7 cellular contexts compared by ENCODE assay signal in the genomic region with DNA sequence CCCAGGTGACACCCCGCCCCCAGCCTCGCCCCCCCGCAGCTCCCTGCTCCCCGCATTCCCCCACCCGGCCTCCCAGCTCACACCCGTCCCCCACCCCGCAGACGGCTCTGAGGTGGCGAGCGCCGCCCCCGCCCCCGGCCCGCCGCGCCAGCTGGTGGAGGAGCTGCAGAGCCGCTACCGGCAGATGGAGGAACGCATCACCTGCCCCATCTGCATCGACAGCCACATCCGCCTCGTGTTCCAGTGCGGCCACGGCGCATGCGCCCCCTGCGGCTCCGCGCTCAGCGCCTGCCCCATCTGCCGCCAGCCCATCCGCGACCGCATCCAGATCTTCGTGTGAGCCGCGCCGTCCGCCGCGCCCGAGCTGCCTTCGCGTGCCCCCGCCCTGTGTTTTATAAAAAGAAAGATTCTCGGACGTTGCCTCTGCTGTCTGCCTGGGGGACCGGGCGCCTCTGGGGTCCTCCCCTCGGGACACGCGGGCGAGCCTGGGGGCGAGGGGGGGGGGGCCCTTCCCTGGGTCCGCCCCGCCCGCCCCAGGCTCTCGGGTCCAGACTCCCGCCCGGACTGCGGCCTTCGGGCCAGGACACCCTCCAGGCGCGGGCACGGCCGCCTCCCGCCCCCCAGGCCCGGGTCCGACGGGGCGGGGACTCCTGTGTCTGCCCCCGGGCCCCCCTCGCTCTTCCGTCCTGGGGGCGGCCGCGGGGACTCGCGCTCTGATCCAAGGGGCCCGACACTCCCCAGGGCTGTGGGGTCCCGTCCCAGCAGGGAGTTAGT. TPM values are rescaled to one million over a fixed set of nuclear protein-coding genes. Genes with fewer than 3 reads are reported as not detected.
DNase-seq lines count a peak whose midpoint lies in the region; ATAC-seq and TF ChIP-seq lines count a peak whose summit lies in the region.

No MANE protein-coding gene starts in this region.

- H2AFZ ChIP-seq in MM.1S (ENCODE audit: low read length) = peak overlapping the region; percentile 77

- H3K9ac ChIP-seq in MM.1S (ENCODE audit: low read length) = peak overlapping the region; percentile 42; the same call in 1 of the 2 replicates

- no peaks in the 10 kb centered on the region for H4K20me1 ChIP-seq in MM.1S (ENCODE audit: insufficient read depth, low read length)

- intact Hi-C loops in dendritic cell treated with granulocyte-macrophage colony-stimulating factor and Interleukin-4, amounts not matched to agents 40 ng/mL and 50 ng/mL, for 4 days (cut with micrococcal nuclease) = no loop called here

- H3K36me3 ChIP-seq in MM.1S (replicated peaks; ENCODE audit: insufficient read depth, low read length) = no peaks in the 10 kb centered on the region

- H3K9me2 ChIP-seq in MM.1S (replicated peaks; ENCODE audit: insufficient read depth, low read length) = no peaks in the 10 kb centered on the region

- peak overlapping the region; percentile 44 for H3K4me3 ChIP-seq in MM.1S (ENCODE audit: low read length)

- peaks cover 28% of the 10 kb centered on the region for H3K36me3 Mint-ChIP-seq in dendritic cell treated with granulocyte-macrophage colony-stimulating factor and Interleukin-4, amounts not matched to agents 40 ng/mL and 50 ng/mL, for 4 days (ENCODE audit: low read depth)
- H3K36me3 Mint-ChIP-seq in mesothelial cell of epicardium = no peaks in the 10 kb centered on the region

- H3K4me1 Mint-ChIP-seq in dendritic cell treated with granulocyte-macrophage colony-stimulating factor and Interleukin-4, amounts not matched to agents 40 ng/mL and 50 ng/mL, for 4 days (ENCODE audit: low read depth) = peaks cover 5% of the 10 kb centered on the region
- peaks cover 3% of the 10 kb centered on the region for H3K4me1 Mint-ChIP-seq in mesothelial cell of epicardium

- H3K27me3 ChIP-seq in MM.1S (replicated peaks; ENCODE audit: insufficient read depth, low read length) = peaks cover 13% of the 10 kb centered on the region

- peak overlapping the region; percentile 81 for H3K4me2 ChIP-seq in MM.1S (ENCODE audit: low read depth, low read length)

- H3K9me3 ChIP-seq in MM.1S (replicated peaks; ENCODE audit: insufficient read depth, low read length) = no peaks in the 10 kb centered on the region

- H3K27ac ChIP-seq in MM.1S (ENCODE audit: low read length) = no peak overlapping the region

- no peaks in the 10 kb centered on the region for H3K9me3 Mint-ChIP-seq in dendritic cell treated with granulocyte-macrophage colony-stimulating factor and Interleukin-4, amounts not matched to agents 40 ng/mL and 50 ng/mL, for 4 days
- no peaks in the 10 kb centered on the region for H3K9me3 Mint-ChIP-seq in mesothelial cell of epicardium

- H3K79me2 ChIP-seq in MM.1S (ENCODE audit: low read length) = no peaks in the 10 kb centered on the region

- no peaks in the 10 kb centered on the region for H3F3A ChIP-seq in MM.1S (ENCODE audit: insufficient read depth, low read length)

- peaks cover 36% of the 10 kb centered on the region for H3K27me3 Mint-ChIP-seq in dendritic cell treated with granulocyte-macrophage colony-stimulating factor and Interleukin-4, amounts not matched to agents 40 ng/mL and 50 ng/mL, for 4 days
- peaks cover 9% of the 10 kb centered on the region for H3K27me3 Mint-ChIP-seq in mesothelial cell of epicardium (ENCODE audit: low read depth)

- TF ChIP-seq CTCF in MM.1S (IDR thresholded peaks at IDR 0.05; ENCODE audit: low read length) (no peak), mesothelial cell of epicardium (IDR thresholded peaks at IDR 0.05; ENCODE audit: unreplicated experiment) (no peak)

- peak overlapping the region; percentile 51 for H3K4me3 Mint-ChIP-seq in dendritic cell treated with granulocyte-macrophage colony-stimulating factor and Interleukin-4, amounts not matched to agents 40 ng/mL and 50 ng/mL, for 4 days
- H3K4me3 Mint-ChIP-seq in mesothelial cell of epicardium = peak overlapping the region; percentile 46

- ATAC-seq in GM19463 (IDR thresholded peaks at IDR 0.05; ENCODE audit: unreplicated experiment) = peak; percentile 57

- DNase-seq in MM.1S = peak; percentile 93
- peak; percentile 94 for DNase-seq in activated CD4-positive, alpha-beta T cell treated with anti-CD3 and anti-CD28 coated beads for 48 hours
- peak in 1 of 2 experiments; percentile 71 for DNase-seq in mesothelial cell of epicardium (ENCODE audit: low spot score in 2 of 2, unreplicated experiment in 2 of 2)
- peak; percentile 87 to 95 for DNase-seq in stimulated activated CD8-positive, alpha-beta memory T cell treated with anti-CD3 and anti-CD28 coated beads, Interleukin-7, amount 100 ng/mL, for 4 hours (ENCODE audit: low read depth in 2 of 2)
- DNase-seq in SKM-1 treated with dmso at 0.1 percent for 144 hours (lab: John Stamatoyannopoulos, UW; ENCODE audit: unreplicated experiment) = no peak

- H3K4me1 ChIP-seq in MM.1S (ENCODE audit: low read length) = peaks cover 4% of the 10 kb centered on the region; the same call in 1 of the 2 replicates

- no peak overlapping the region for H3K27ac Mint-ChIP-seq in dendritic cell treated with granulocyte-macrophage colony-stimulating factor and Interleukin-4, amounts not matched to agents 40 ng/mL and 50 ng/mL, for 4 days
- H3K27ac Mint-ChIP-seq in mesothelial cell of epicardium = no peak overlapping the region

RNA-seq across cellular contexts. Expression of a gene that starts 1.6 kb away (rescaled TPM):
- total RNA-seq in mesothelial cell of epicardium = 63.8 to 70.3 TPM (median 65.4 TPM) in 3 replicates

RNA-seq across cellular contexts. Expression of a gene that starts 15.1 kb away (rescaled TPM):
- 110 to 117 TPM (median 112 TPM) in 3 replicates for total RNA-seq in mesothelial cell of epicardium

RNA-seq across cellular contexts. Expression of a gene that starts 28.4 kb away (rescaled TPM):
- total RNA-seq in mesothelial cell of epicardium = 25.2 to 27.2 TPM (median 26.6 TPM) in 3 replicates

RNA-seq across cellular contexts. Expression of a gene that starts 30.4 kb away (rescaled TPM):
- 5.4 to 6.2 TPM (median 5.4 TPM) in 3 replicates for total RNA-seq in mesothelial cell of epicardium

RNA-seq across cellular contexts. Expression of a gene that starts 55.7 kb away (rescaled TPM):
- 97.2 to 98.8 TPM (median 97.4 TPM) in 3 replicates for total RNA-seq in mesothelial cell of epicardium
